30 cellular contexts compared by ENCODE assay signal in the genomic region with DNA sequence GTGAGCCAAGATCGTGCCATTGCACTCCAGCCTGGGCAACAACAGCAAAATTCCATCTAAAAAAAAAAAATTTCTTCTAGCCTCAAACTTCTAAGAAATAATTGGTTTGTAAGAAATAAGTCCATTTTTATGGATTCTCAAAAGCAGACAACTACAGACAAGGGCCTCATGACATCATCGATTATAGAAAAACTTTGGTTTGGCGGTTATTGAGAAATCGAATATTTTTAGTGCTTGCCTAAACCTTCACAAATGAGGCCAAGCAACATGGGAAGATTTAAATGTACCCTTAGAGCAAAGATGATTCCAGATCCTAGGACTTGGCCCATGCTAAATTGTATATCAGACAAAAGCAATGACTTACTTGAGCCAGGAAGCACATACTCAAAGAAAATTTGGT. TPM values are rescaled to one million over a fixed set of nuclear protein-coding genes. Genes with fewer than 3 reads are reported as not detected.
"Had no signal": no experiment of that assay in that cellular context is flagged by ENCODE, and none has a peak within 500 bp of the region (broad histone marks: within the 10 kb centered on the region; RNA-seq: fewer than 3 reads in every experiment).

No MANE protein-coding gene starts in this region.

- H3K36me3 Mint-ChIP-seq: neural progenitor cell had no signal

- H3K4me3 ChIP-seq: left lung, lower lobe of right lung, neural progenitor cell, ovary, right atrium auricular region, skin epidermis, stomach, testis, tibial artery, upper lobe of right lung had no signal

- DNase-seq: hypothalamus; immature natural killer cell; kidney; left colon; left lung; lower lobe of right lung; mammary epithelial cell; mesenchymal stem cell; naive B cell; natural killer cell; nephron progenitor cell; ovary; stimulated activated CD4-positive, alpha-beta T cell treated with anti-CD3 and anti-CD28 coated beads, Interleukin-12 subunit alpha, Interleukin-12 subunit beta, amount 100 ng/mL, for 4 hours; stimulated activated CD4-positive, alpha-beta T cell treated with anti-CD3 and anti-CD28 coated beads, Interleukin-15, amount 100 ng/mL, for 24 hours; stimulated activated CD4-positive, alpha-beta T cell treated with anti-CD3 and anti-CD28 coated beads, Interleukin-2, amount 100 ng/mL, for 24 hours; stimulated activated CD4-positive, alpha-beta T cell treated with anti-CD3 and anti-CD28 coated beads, Interleukin-4, amount 100 ng/mL, for 1 hour; stimulated activated naive B cell treated with anti-CD40 and anti-IgM and Interleukin-4, amounts not matched to agents 10 μg/mL and 1 μg/mL and 100 μg/mL, for 72 hours; stimulated activated naive CD8-positive, alpha-beta T cell treated with anti-CD3 and anti-CD28 coated beads, Interleukin-15, Interleukin-2, amounts not matched to agents 100 U/mL and 50 U/mL, for 24 hours; stomach; testis; trophoblast cell; upper lobe of right lung had no signal

- H2AFZ ChIP-seq: neural progenitor cell had no signal

- H3K9me3 ChIP-seq: left lung, lower lobe of right lung, ovary, right atrium auricular region, stomach, testis, tibial artery, upper lobe of right lung had no signal

- H3K27me3 ChIP-seq: left lung, neural progenitor cell, ovary, right atrium auricular region, stomach, testis, tibial artery, upper lobe of right lung had no signal

- ATAC-seq: left colon; natural killer cell; sciatic nerve; stimulated activated naive CD8-positive, alpha-beta T cell treated with anti-CD3 and anti-CD28 coated beads, Interleukin-15, Interleukin-2, amounts not matched to agents 100 U/mL and 50 U/mL, for 24 hours had no signal

- H3K4me1 ChIP-seq: neural progenitor cell, right atrium auricular region, tibial artery had no signal

- H3K4me3 Mint-ChIP-seq: immature natural killer cell; naive B cell; natural killer cell; nephron progenitor cell; neural progenitor cell; stimulated activated naive B cell treated with anti-CD40 and anti-IgM and Interleukin-4, amounts not matched to agents 10 μg/mL and 1 μg/mL and 100 μg/mL, for 72 hours had no signal

- FAIRE-seq: islet of Langerhans, kidney, urothelium cell line had no signal

- H3K9me3 Mint-ChIP-seq: immature natural killer cell; naive B cell; natural killer cell; neural progenitor cell; stimulated activated naive B cell treated with anti-CD40 and anti-IgM and Interleukin-4, amounts not matched to agents 10 μg/mL and 1 μg/mL and 100 μg/mL, for 72 hours had no signal

- H3K9ac ChIP-seq: neural progenitor cell had no signal

- H3K27ac Mint-ChIP-seq: immature natural killer cell, natural killer cell, nephron progenitor cell, neural progenitor cell, progenitor cell of endocrine pancreas had no signal

- H3K27ac ChIP-seq: lower lobe of right lung, neural progenitor cell, ovary, right atrium auricular region, skin epidermis, testis, tibial artery had no signal

- H3K36me3 ChIP-seq: neural progenitor cell, ovary had no signal

- H3K4me1 Mint-ChIP-seq: immature natural killer cell, natural killer cell, neural progenitor cell had no signal

- H3K27me3 Mint-ChIP-seq: naive B cell; stimulated activated naive B cell treated with anti-CD40 and anti-IgM and Interleukin-4, amounts not matched to agents 10 μg/mL and 1 μg/mL and 100 μg/mL, for 72 hours had no signal

- H3K4me2 ChIP-seq: neural progenitor cell had no signal

RNA-seq across cellular contexts. Expression of gene MX2, which starts 36.4 kb away (rescaled TPM):
- total RNA-seq: mammary epithelial cell had no signal
- polyA plus RNA-seq: mammary epithelial cell had no signal
